In genomic region chr7:101132626-101133600, GRCh38 we compare ENCODE assay signal across 3 cellular contexts.
TF ChIP-seq lines count a peak whose summit lies in the region.

No MANE protein-coding gene starts in this region.

TF ChIP-seq in HEK293, 187 proteins besides CTCF, POLR2A, EP300 and RAD21:
- peak; percentile 49 for TF ChIP-seq PRDM10 (tag by site-specific recombination; IDR thresholded peaks at IDR 0.05)
- 0 out of 2 replicates have a peak, but pooled peaks have one; percentile 12 for TF ChIP-seq ZSCAN4 (tag by site-specific recombination; IDR thresholded peaks at IDR 0.05)

TF ChIP-seq in SK-N-SH, 30 proteins besides CTCF, POLR2A, EP300 and RAD21:
- TF ChIP-seq RXRA (IDR thresholded peaks at IDR 0.05; ENCODE audit: borderline replicate concordance, low read depth), result peak; percentile 7; the same call in 1 of the 2 replicates
- TF ChIP-seq JUND (IDR thresholded peaks at IDR 0.05), result peak; percentile 5; the same call in 1 of the 2 replicates
- 0 out of 2 replicates have a peak, but pooled peaks have one; percentile 17 for TF ChIP-seq TEAD4 (IDR thresholded peaks at IDR 0.05; ENCODE audit: borderline replicate concordance, insufficient read depth)
- TF ChIP-seq ZBTB33 (IDR thresholded peaks at IDR 0.05; ENCODE audit: borderline replicate concordance, low read depth), result 0 out of 2 replicates have a peak, but pooled peaks have one; percentile 20
TF ChIP-seq in SK-N-SH: peak in this region for 4; not testable (repeated sequence) for 26.

TF ChIP-seq in K562, 482 proteins besides CTCF, POLR2A, EP300 and RAD21:
- TF ChIP-seq PRDM10 (IDR thresholded peaks at IDR 0.05; ENCODE audit: partially characterized antibody), result peak; percentile 43
- peak; percentile 40 for TF ChIP-seq ZNF121 (CRISPR knock-in tag; conservative IDR thresholded peaks at IDR 0.05)
- peak; percentile 17 for TF ChIP-seq RBM25 (IDR thresholded peaks at IDR 0.05; ENCODE audit: low read depth, low read length, severe bottlenecking)
